In the genomic region with DNA sequence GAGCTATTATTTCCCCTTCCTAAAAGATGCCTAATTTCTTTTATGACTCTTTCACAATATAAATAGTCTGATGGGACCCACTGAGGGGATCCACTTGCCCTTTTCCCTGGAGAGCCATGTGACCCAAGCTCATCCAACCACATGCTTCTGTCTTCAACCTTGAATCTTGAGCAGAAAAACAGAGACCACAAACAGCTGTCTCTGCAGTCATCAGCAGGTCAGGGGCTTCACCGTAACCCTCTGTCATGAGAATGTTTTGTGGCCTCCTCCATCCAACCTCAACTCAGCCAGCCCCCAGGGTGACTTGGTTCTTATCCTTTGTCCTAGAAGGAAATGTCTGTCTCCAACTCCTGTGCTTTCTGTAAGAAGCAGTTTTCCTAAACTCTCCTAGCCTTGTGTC, we compare ENCODE assay signal across 22 cellular contexts.
"Had no signal": no experiment of that assay in that cellular context is flagged by ENCODE, and none has a peak within 500 bp of the region (broad histone marks: within the 10 kb centered on the region; RNA-seq: fewer than 3 reads in every experiment).

No MANE protein-coding gene starts in this region.

- DNase-seq: activated CD4-positive, alpha-beta T cell treated with anti-CD3 and anti-CD28 coated beads, Interleukin-2, amount 50 U/mL, for 48 hours; activated CD8-positive, alpha-beta memory T cell treated with anti-CD3 and anti-CD28 coated beads, Interleukin-2, amount 50 U/mL, for 48 hours; activated naive CD4-positive, alpha-beta T cell treated with Interleukin-2 at 50 U/mL for 16 hours; activated naive CD8-positive, alpha-beta T cell treated with anti-CD3 and anti-CD28 coated beads for 36 hours; activated T-cell treated with anti-CD3 and anti-CD28 coated beads, Interleukin-2, amount 50 U/mL, for 48 hours; colonic mucosa; endodermal cell; head of caudate nucleus; hypothalamus; left cardiac atrium; ovary; spleen; stimulated activated CD4-positive, alpha-beta T cell treated with anti-CD3 and anti-CD28 coated beads, Interleukin-4, amount 100 ng/mL, for 24 hours; stimulated activated naive CD8-positive, alpha-beta T cell treated with anti-CD3 and anti-CD28 coated beads, Interleukin-15, Interleukin-2, amounts not matched to agents 100 U/mL and 50 U/mL, for 24 hours; T1000; upper lobe of left lung had no signal

- H3K4me3 ChIP-seq: colonic mucosa, gastroesophageal sphincter, ovary, prostate gland, spleen, upper lobe of left lung had no signal

- H3K27ac ChIP-seq: colonic mucosa, gastroesophageal sphincter, neutrophil, ovary, prostate gland, spleen, upper lobe of left lung had no signal

- H3K9me3 ChIP-seq: colonic mucosa, gastroesophageal sphincter, neutrophil, ovary, prostate gland, spleen, upper lobe of left lung had no signal

- FAIRE-seq: bronchial epithelial cell, islet of Langerhans had no signal

- ATAC-seq: gastroesophageal sphincter; left cardiac atrium; stimulated activated naive CD8-positive, alpha-beta T cell treated with anti-CD3 and anti-CD28 coated beads, Interleukin-15, Interleukin-2, amounts not matched to agents 100 U/mL and 50 U/mL, for 24 hours; WTC11 had no signal

- H3K36me3 ChIP-seq: colonic mucosa, gastroesophageal sphincter, neutrophil, ovary, prostate gland, spleen, upper lobe of left lung had no signal

- H3K4me1 ChIP-seq: colonic mucosa, gastroesophageal sphincter, prostate gland, upper lobe of left lung had no signal
